In genomic region chr9:131036071-131036470, GRCh38 we compare ENCODE assay signal across 1 cellular context.
TF ChIP-seq lines count a peak whose summit lies in the region.

No MANE protein-coding gene starts in this region.

TF ChIP-seq in H1, 55 proteins besides CTCF, POLR2A, EP300 and RAD21 (continued from another document):
- TF ChIP-seq SIN3A (conservative IDR thresholded peaks at IDR 0.05 in 1 of 2, IDR thresholded peaks at IDR 0.05 in 1 of 2; ENCODE audit: low read depth in 1 of 2, low read length in 2 of 2) (no peak), KDM4A (IDR thresholded peaks at IDR 0.05; ENCODE audit: low read depth, low read length, severe bottlenecking) (no peak), KDM1A (IDR thresholded peaks at IDR 0.05; ENCODE audit: borderline replicate concordance, low read length) (no peak), GTF2F1 (IDR thresholded peaks at IDR 0.05; ENCODE audit: borderline replicate concordance, low read depth, low read length) (no peak), CTBP2 (IDR thresholded peaks at IDR 0.05; ENCODE audit: borderline replicate concordance, insufficient read depth, insufficient read length, low read length) (no peak), RBBP5 (IDR thresholded peaks at IDR 0.05; ENCODE audit: borderline replicate concordance, low read depth, low read length) (no peak), EGR1 (IDR thresholded peaks at IDR 0.05; ENCODE audit: borderline replicate concordance, low read depth, low read length) (no peak)
